ENCODE assay signal across 8 cellular contexts in the genomic region with DNA sequence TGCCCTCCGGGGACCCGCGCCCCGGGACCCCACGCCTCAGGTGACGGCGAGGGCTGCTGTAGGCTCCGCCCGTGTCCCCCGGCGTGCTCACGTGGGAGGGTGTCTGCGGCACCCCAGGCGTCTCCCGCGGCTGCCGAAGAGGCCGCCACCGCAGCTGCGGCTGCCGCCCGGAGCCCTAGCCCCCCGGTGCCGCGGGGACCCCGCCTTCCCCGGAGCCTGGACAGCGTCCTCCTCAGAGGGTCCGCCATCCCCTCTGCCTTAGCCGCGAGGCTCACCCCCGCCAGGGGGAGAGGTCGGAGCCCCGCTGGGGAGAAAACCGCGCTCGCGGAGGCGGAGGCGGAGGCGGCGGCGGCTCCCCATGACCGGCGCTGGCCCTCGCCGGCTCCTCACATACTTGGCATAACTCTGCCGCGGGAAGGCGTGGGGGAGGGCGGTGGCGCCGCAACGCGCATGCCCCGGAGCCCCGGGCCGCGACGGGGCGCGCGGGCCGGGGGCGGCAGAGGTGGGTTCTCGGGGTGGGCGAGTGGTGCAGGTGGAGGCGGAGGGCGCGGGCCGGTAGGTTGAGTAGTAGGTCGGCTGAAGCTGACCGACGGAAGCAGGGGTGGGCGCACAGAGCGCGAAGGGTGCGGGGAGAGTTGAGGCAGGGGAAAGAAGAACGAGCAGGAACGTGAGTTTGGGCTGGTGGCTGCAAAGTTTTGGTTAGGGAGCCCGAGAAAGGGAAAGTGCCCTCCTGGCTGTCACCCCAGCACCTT. TPM values are rescaled to one million over a fixed set of nuclear protein-coding genes. Genes with fewer than 3 reads are reported as not detected.
DNase-seq lines count a peak whose midpoint lies in the region; ATAC-seq, FAIRE-seq and TF ChIP-seq lines count a peak whose summit lies in the region.

No MANE protein-coding gene starts in this region.

- peak overlapping the region; percentile 88 for H3K4me3 Mint-ChIP-seq in activated CD4-positive, alpha-beta T cell treated with anti-CD3 and anti-CD28 coated beads, Interleukin-2, amount 10 ng/mL, durations not matched to agents 7 days and 5 days

- POLR2A ChIA-PET in HEK293T (lab: Yijun Ruan, JAX), result interaction anchor here (0.6 to 3.7 kb wide), 5 partner anchors 19 to 244 kb away, joined by 3 to 16 read pairs (median 4); partner anchors contain the start of gene C1orf52
- POLR2A ChIA-PET in activated CD4-positive, alpha-beta T cell treated with anti-CD3 and anti-CD28 coated beads, Interleukin-2, amount 10 ng/mL, durations not matched to agents 7 days and 5 days (lab: Charles Lee), result no interaction called here

- no peaks in the 10 kb centered on the region for H3K36me3 Mint-ChIP-seq in activated CD4-positive, alpha-beta T cell treated with anti-CD3 and anti-CD28 coated beads, Interleukin-2, amount 10 ng/mL, durations not matched to agents 7 days and 5 days (ENCODE audit: low read depth)

- H3K4me1 Mint-ChIP-seq in activated CD4-positive, alpha-beta T cell treated with anti-CD3 and anti-CD28 coated beads, Interleukin-2, amount 10 ng/mL, durations not matched to agents 7 days and 5 days, result peaks cover 26% of the 10 kb centered on the region

- no peaks in the 10 kb centered on the region for H3K36me3 ChIP-seq in right lobe of liver

- no peaks in the 10 kb centered on the region for H3K9me3 Mint-ChIP-seq in activated CD4-positive, alpha-beta T cell treated with anti-CD3 and anti-CD28 coated beads, Interleukin-2, amount 10 ng/mL, durations not matched to agents 7 days and 5 days

- intact Hi-C loops in right lobe of liver (cut with DNase I), result no loop called here

- peak; percentile 41 for FAIRE-seq in GM12891 (lab: Jason Lieb, UNC)

- H3K4me1 ChIP-seq in right lobe of liver, result peaks cover 0 to 25% (median 6%) of the 10 kb centered on the region in 4 donors

- DNase-seq in GM12891 (ENCODE audit: insufficient read length, low spot score), result peak; percentile 53
- DNase-seq in HEK293T (ENCODE audit: extremely low spot score), result peak; percentile 78
- peak; percentile 72 for DNase-seq in NB4 (ENCODE audit: low read depth)
- peak; percentile 63 for DNase-seq in activated CD4-positive, alpha-beta T cell treated with anti-CD3 and anti-CD28 coated beads, Interleukin-2, amount 10 ng/mL, durations not matched to agents 7 days and 5 days
- DNase-seq in dermis blood vessel endothelial cell, result peak; percentile 64
- DNase-seq in right lobe of liver, result peak; percentile 78 to 84 (median 80)
- peak; percentile 45 for DNase-seq in stimulated activated CD4-positive, alpha-beta T cell treated with anti-CD3 and anti-CD28 coated beads, Interleukin-4, amount 100 ng/mL, for 48 hours (ENCODE audit: low read depth in 2 of 2)
- DNase-seq in NOMO-1 treated with DMSO at 0.1 percent for 48 hours (lab: John Stamatoyannopoulos, UW; ENCODE audit: unreplicated experiment), result no peak

- H3K9me3 ChIP-seq in right lobe of liver, result no peaks in the 10 kb centered on the region

- no peaks in the 10 kb centered on the region for H3K27me3 ChIP-seq in right lobe of liver

- TF ChIP-seq POLR2A in GM12891 (IDR thresholded peaks at IDR 0.05; ENCODE audit: low read depth, low read length) (no peak), NB4 (IDR thresholded peaks at IDR 0.05; ENCODE audit: extremely low read depth, insufficient read length) (peak; percentile 32), right lobe of liver (IDR thresholded peaks at IDR 0.05) (peak; percentile 5)

- TF ChIP-seq CTCF in NB4 (IDR thresholded peaks at IDR 0.05; ENCODE audit: low read depth, low read length) (no peak), right lobe of liver (IDR thresholded peaks at IDR 0.05) (no peak)

- ATAC-seq in right lobe of liver, result peak; percentile 71 to 79 (median 72)

- CTCF ChIA-PET in HEK293T (lab: Yijun Ruan, JAX), result interaction anchor here (1.2 kb wide), 1 partner anchor 38 kb away, joined by 5 read pairs; no protein-coding TSS in a partner anchor
- CTCF ChIA-PET in activated CD4-positive, alpha-beta T cell treated with anti-CD3 and anti-CD28 coated beads, Interleukin-2, amount 10 ng/mL, durations not matched to agents 7 days and 5 days (lab: Charles Lee), result interaction anchor here (0.8 to 1.5 kb wide), 5 partner anchors 15 to 257 kb away, joined by 3 to 4 read pairs (median 4); partner anchors contain the start of gene C1orf52

- H3K4me3 ChIP-seq in NB4 (ENCODE audit: low read depth, low read length) (peak overlapping the region; percentile 65), right lobe of liver (peak overlapping the region; percentile 55 to 84 (median 83))

- H3K27ac ChIP-seq in right lobe of liver, result peak overlapping the region; percentile 71 to 82 (median 81)

- H3K27me3 Mint-ChIP-seq in activated CD4-positive, alpha-beta T cell treated with anti-CD3 and anti-CD28 coated beads, Interleukin-2, amount 10 ng/mL, durations not matched to agents 7 days and 5 days, result peaks cover 30% of the 10 kb centered on the region

- peak overlapping the region; percentile 96 for H3K27ac Mint-ChIP-seq in activated CD4-positive, alpha-beta T cell treated with anti-CD3 and anti-CD28 coated beads, Interleukin-2, amount 10 ng/mL, durations not matched to agents 7 days and 5 days

- 2% methylated on average over 28 of the region's 81 CpGs for WGBS in right lobe of liver (ENCODE audit: insufficient coverage, low coverage, low lambda C conversion rate, missing lambda C conversion rate)

TF ChIP-seq in GM12891, 5 proteins besides CTCF, POLR2A, EP300 and RAD21:
- no peak for TF ChIP-seq PAX5 (IDR thresholded peaks at IDR 0.05; ENCODE audit: insufficient read depth, low read length, severe bottlenecking)
- TF ChIP-seq POU2F2 (IDR thresholded peaks at IDR 0.05; ENCODE audit: low read depth, low read length), result no peak
- no peak; the same call in 1 of the 2 replicates for TF ChIP-seq POLR2AphosphoS5 (IDR thresholded peaks at IDR 0.05; ENCODE audit: low read depth, low read length)
- no peak for TF ChIP-seq TAF1 (IDR thresholded peaks at IDR 0.05; ENCODE audit: low read depth, low read length)
- TF ChIP-seq SPI1 (IDR thresholded peaks at IDR 0.05; ENCODE audit: low read depth, low read length), result no peak

TF ChIP-seq in HEK293T, 16 proteins besides CTCF, POLR2A, EP300 and RAD21:
- TF ChIP-seq SUZ12 (IDR thresholded peaks at IDR 0.05), result no peak
- TF ChIP-seq ELF4 (IDR thresholded peaks at IDR 0.05), result no peak
- TF ChIP-seq FOXM1 (IDR thresholded peaks at IDR 0.05; ENCODE audit: borderline replicate concordance), result 0 out of 2 replicates have a peak, but pooled peaks have one; percentile 1
- no peak for TF ChIP-seq HDGF (IDR thresholded peaks at IDR 0.05; ENCODE audit: borderline replicate concordance)
- TF ChIP-seq NFRKB (IDR thresholded peaks at IDR 0.05), result no peak
- TF ChIP-seq FOXA1 (IDR thresholded peaks at IDR 0.05), result no peak
- no peak; the same call in 1 of the 2 replicates for TF ChIP-seq L3MBTL2 (conservative IDR thresholded peaks at IDR 0.05)

RNA-seq across cellular contexts. Expression of gene SYDE2, which starts 0.7 kb away (rescaled TPM):
- 0.37 TPM for polyA plus RNA-seq in GM12891 (2012; ENCODE audit: low read depth, missing spikeins)
- total RNA-seq in activated CD4-positive, alpha-beta T cell treated with anti-CD3 and anti-CD28 coated beads, Interleukin-2, amount 10 ng/mL, durations not matched to agents 7 days and 5 days, result 1 to 10 TPM; 1.6 to 1.8 TPM
- total RNA-seq in dermis blood vessel endothelial cell, result 4.8 and 5.6 TPM in 2 replicates
- total RNA-seq in right lobe of liver, result 1 to 10 TPM; 3.2 to 6.7 (median 4.4) TPM

RNA-seq across cellular contexts. Expression of gene C1orf52, which starts 57.9 kb away (rescaled TPM):
- polyA plus RNA-seq in GM12891 (2012; ENCODE audit: low read depth, missing spikeins), result 11.6 TPM
- total RNA-seq in activated CD4-positive, alpha-beta T cell treated with anti-CD3 and anti-CD28 coated beads, Interleukin-2, amount 10 ng/mL, durations not matched to agents 7 days and 5 days, result 10 to 100 TPM; 24.5 to 26.4 TPM
- total RNA-seq in dermis blood vessel endothelial cell, result 24.2 and 24.5 TPM in 2 replicates
- total RNA-seq in right lobe of liver, result 1 to 10 TPM; 4.7 to 8.0 (median 6.7) TPM
